6 cellular contexts compared by ENCODE assay signal in the genomic region with DNA sequence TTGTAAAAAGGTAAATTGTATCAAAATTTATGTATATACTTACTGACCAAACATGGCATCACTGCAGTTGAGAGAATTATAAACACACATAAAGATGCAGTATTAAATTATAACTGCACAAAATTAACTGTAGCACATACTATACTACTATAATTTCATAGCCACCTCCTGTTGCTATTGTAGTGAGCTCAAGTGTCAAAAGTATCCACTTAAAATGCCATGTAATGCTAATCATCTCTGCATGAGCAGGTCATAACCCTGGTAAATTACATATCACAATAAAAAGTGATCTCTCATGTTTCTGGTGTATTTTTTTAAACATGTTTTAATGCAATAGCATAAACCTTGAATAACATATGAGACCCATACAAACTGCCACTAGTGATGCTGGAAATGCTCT.
A peak's percentile ranks its signal among the peaks of the same experiment; 100 is the strongest.
DNase-seq lines count a peak whose midpoint lies in the region; ATAC-seq and TF ChIP-seq lines count a peak whose summit lies in the region.
"Not testable (repeated sequence)": the region's sequence is repeated elsewhere in the genome, so short reads cannot be mapped to it uniquely, and the experiment has no call there.

No MANE protein-coding gene starts in this region.

- not testable (repeated sequence) for TF ChIP-seq CTCF in left lung (IDR thresholded peaks at IDR 0.05)

- H3K27me3 ChIP-seq in left lung: not testable (repeated sequence)

- intact Hi-C loops in Right ventricle myocardium inferior (cut with DNase I); left lung (cut with DNase I): not testable (repeated sequence)

- not testable (repeated sequence) for H3K36me3 ChIP-seq in left lung

- DNase-seq in NCI-H1092 treated with DMSO at 0.1 percent for 48 hours (lab: John Stamatoyannopoulos, UW) (peak; percentile 26), NCI-H2107 treated with DMSO at 0.1 percent for 48 hours (lab: John Stamatoyannopoulos, UW; ENCODE audit: unreplicated experiment) (peak; percentile 22), NCI-H2171 treated with DMSO at 0.1 percent for 48 hours (lab: John Stamatoyannopoulos, UW) (peak; percentile 46), NCI-H69 (lab: John Stamatoyannopoulos, UW) (peak; percentile 83)
- not testable (repeated sequence) for DNase-seq in Right ventricle myocardium inferior (ENCODE audit: missing footprints); left lung

- H3K4me1 ChIP-seq in left lung: not testable (repeated sequence)

- peak; percentile 43 for ATAC-seq in Right ventricle myocardium inferior
- ATAC-seq in left lung: peak; percentile 27

- H3K4me3 ChIP-seq in left lung: not testable (repeated sequence)

- H3K27ac ChIP-seq in left lung: not testable (repeated sequence)

- not testable (repeated sequence) for H3K9me3 ChIP-seq in left lung
